ENCODE assay signal across 16 cellular contexts in the genomic region with DNA sequence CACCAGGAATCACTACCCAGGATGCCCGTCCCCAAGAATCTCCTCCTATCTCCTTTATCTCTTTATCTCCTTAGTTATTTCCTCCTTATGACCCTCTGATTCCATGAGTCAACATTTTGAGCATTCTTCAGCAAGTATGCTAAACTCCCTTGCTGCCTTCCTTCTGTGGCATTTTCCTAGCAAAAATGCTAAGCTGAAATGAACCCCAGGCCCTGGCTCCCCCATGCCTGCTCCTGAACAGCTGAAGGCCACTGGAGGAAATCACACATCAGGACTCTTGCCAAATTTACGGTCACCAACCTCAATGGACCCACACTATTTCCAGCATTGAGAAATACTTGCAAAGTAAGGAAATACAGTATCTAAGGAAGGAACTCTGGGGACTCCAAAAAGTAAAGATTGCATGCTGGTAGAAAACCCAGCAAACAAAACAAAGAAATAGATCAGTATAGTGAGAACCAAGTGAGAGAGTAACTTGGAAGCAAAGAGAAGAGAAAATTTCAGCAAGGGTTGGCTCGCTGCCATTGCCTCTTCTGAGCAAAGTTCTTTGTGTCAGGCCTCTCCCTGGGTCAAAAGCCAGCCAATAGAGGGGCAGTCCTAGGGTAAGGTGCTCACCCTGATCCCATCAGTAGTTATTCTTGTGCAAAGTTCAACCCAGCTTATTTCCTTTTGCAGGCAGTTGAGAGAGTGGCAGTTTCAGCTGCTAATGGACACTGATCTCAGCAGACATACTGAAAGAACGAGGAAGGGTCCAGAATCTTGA. TPM values are rescaled to one million over a fixed set of nuclear protein-coding genes. Genes with fewer than 3 reads are reported as not detected.
A peak's percentile ranks its signal among the peaks of the same experiment; 100 is the strongest.
DNase-seq lines count a peak whose midpoint lies in the region; ATAC-seq and TF ChIP-seq lines count a peak whose summit lies in the region.
"Had no signal": no experiment of that assay in that cellular context is flagged by ENCODE, and none has a peak within 500 bp of the region (broad histone marks: within the 10 kb centered on the region; RNA-seq: fewer than 3 reads in every experiment).

No MANE protein-coding gene starts in this region.

- H3K27ac ChIP-seq in colonic mucosa = peak overlapping the region; percentile 67
- H3K27ac ChIP-seq: epithelial cell of prostate, vagina had no signal

- H3K9ac ChIP-seq in colonic mucosa (ENCODE audit: low read depth in 2 of 2, low read length in 2 of 2) = no peak overlapping the region

- POLR2A ChIA-PET in AG04449 (lab: Yijun Ruan, JAX) = no interaction called here

- H3K27me3 ChIP-seq in colonic mucosa = no peaks in the 10 kb centered on the region
- H3K27me3 ChIP-seq: vagina had no signal

- H3K4me1 ChIP-seq in colonic mucosa = peaks cover 16% of the 10 kb centered on the region
- H3K4me1 ChIP-seq: vagina had no signal

- DNase-seq in AG04449 (ENCODE audit: low read depth, low spot score) (peak; percentile 46), HuH-7.5 (ENCODE audit: low spot score) (peak; percentile 43), colonic mucosa (peak; percentile 90), mucosa of gallbladder (ENCODE audit: low spot score) (peak; percentile 72), COLO668 (lab: John Stamatoyannopoulos, UW; ENCODE audit: unreplicated experiment) (no peak)
- DNase-seq in activated T-cell treated with anti-CD3 and anti-CD28 coated beads, Interleukin-2, amount 50 U/mL, for 48 hours = no peak
- no peak for DNase-seq in stimulated activated CD4-positive, alpha-beta T cell treated with anti-CD3 and anti-CD28 coated beads, Interleukin-2, amount 100 ng/mL, for 48 hours
- DNase-seq: activated CD4-positive, alpha-beta T cell treated with anti-CD3 and anti-CD28 coated beads for 48 hours; DND-41; MM.1S; NCI-H2171 treated with DMSO at 0.1 percent for 48 hours; T-cell had no signal

- no peak for TF ChIP-seq CTCF in AG04449 (IDR thresholded peaks at IDR 0.05; ENCODE audit: insufficient read depth, low read length, missing control alignments)
- no peak for TF ChIP-seq CTCF in colonic mucosa (IDR thresholded peaks at IDR 0.05)

- H3K9me3 ChIP-seq in colonic mucosa = no peaks in the 10 kb centered on the region
- H3K9me3 ChIP-seq: vagina had no signal

- CTCF ChIA-PET in AG04449 (lab: Yijun Ruan, JAX) = no interaction called here

- no peaks in the 10 kb centered on the region for H3K36me3 ChIP-seq in colonic mucosa
- H3K36me3 ChIP-seq: vagina had no signal

- intact Hi-C loops in colonic mucosa (cut with DNase I) = no loop called here

- H3K4me3 ChIP-seq in AG04449 (ENCODE audit: low read depth, low read length) = no peak overlapping the region
- no peak overlapping the region for H3K4me3 ChIP-seq in colonic mucosa
- H3K4me3 ChIP-seq: vagina had no signal

- ATAC-seq in GM18873 (IDR thresholded peaks at IDR 0.05; ENCODE audit: low FRiP score, unreplicated experiment) = no peak
- ATAC-seq: T-cell had no signal

RNA-seq across cellular contexts. Expression of a gene that starts 5.1 kb away (rescaled TPM):
- total RNA-seq in colonic mucosa = 10 to 100 TPM in 1 of 2 donors, under 1 TPM in 1; 0.84 to 13.3 TPM
- 0.75 TPM for total RNA-seq in mucosa of gallbladder
- total RNA-seq: progenitor cell of endocrine pancreas, T-cell, vagina had no signal

Comparison
In these comparisons a context has a peak if more than half of its experiments do, and no peak if none do; other contexts are left out.
1. DNase-seq: peak in AG04449 (single experiment), HuH-7.5 (single experiment), colonic mucosa (single experiment) and mucosa of gallbladder (single experiment); none in COLO668 (single experiment), activated T-cell treated with anti-CD3 and anti-CD28 coated beads, Interleukin-2, amount 50 U/mL, for 48 hours (0 of 2) and stimulated activated CD4-positive, alpha-beta T cell treated with anti-CD3 and anti-CD28 coated beads, Interleukin-2, amount 100 ng/mL, for 48 hours (0 of 2).